Comparison of ENCODE assay signal across 1 cellular context in the genomic region with DNA sequence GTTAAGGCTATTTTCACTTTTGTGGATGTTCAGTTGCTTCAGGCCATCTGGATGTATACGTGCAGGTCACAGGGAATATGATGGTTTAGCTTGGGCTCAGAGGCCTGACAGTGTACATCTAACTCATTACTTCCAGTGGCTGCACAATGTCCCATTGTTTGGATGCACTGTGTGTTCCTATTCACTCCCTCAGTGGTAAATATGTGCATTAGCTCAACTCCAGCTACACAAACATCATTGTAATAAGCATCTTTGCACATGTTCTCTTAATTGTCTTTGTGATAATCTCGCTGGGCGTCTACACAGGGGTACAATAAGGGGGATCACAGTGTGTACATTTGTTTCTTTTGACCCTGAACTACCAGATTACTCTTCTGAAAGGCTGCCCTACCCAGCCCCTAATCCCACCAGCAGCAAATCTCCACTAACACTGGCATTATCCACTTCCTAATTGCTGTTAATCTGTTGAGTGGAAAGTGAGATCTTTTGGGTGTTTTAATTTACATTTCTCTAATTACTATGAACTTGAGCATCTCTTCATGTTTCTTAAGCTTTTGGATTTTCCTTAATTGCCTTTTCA.
TF ChIP-seq lines count a peak whose summit lies in the region.

No MANE protein-coding gene starts in this region.

TF ChIP-seq in HepG2, 621 proteins besides CTCF, POLR2A, EP300 and RAD21 (continued from another document and continues in another):
- TF ChIP-seq, protein P1, sequence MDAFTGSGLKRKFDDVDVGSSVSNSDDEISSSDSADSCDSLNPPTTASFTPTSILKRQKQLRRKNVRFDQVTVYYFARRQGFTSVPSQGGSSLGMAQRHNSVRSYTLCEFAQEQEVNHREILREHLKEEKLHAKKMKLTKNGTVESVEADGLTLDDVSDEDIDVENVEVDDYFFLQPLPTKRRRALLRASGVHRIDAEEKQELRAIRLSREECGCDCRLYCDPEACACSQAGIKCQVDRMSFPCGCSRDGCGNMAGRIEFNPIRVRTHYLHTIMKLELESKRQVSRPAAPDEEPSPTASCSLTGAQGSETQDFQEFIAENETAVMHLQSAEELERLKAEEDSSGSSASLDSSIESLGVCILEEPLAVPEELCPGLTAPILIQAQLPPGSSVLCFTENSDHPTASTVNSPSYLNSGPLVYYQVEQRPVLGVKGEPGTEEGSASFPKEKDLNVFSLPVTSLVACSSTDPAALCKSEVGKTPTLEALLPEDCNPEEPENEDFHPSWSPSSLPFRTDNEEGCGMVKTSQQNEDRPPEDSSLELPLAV (CRISPR knock-in tag; conservative IDR thresholded peaks at IDR 0.05; ENCODE audit: low read depth): no peak
- TF ChIP-seq ZNF260 (CRISPR knock-in tag; IDR thresholded peaks at IDR 0.05; ENCODE audit: borderline replicate concordance, low read depth): no peak
- no peak for TF ChIP-seq ZKSCAN1 (IDR thresholded peaks at IDR 0.05; ENCODE audit: low read length)
- TF ChIP-seq, protein P2, sequence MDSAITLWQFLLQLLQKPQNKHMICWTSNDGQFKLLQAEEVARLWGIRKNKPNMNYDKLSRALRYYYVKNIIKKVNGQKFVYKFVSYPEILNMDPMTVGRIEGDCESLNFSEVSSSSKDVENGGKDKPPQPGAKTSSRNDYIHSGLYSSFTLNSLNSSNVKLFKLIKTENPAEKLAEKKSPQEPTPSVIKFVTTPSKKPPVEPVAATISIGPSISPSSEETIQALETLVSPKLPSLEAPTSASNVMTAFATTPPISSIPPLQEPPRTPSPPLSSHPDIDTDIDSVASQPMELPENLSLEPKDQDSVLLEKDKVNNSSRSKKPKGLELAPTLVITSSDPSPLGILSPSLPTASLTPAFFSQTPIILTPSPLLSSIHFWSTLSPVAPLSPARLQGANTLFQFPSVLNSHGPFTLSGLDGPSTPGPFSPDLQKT (CRISPR knock-in tag; IDR thresholded peaks at IDR 0.05; ENCODE audit: borderline replicate concordance): no peak
- no peak for TF ChIP-seq MBNL3 (CRISPR knock-in tag; conservative IDR thresholded peaks at IDR 0.05)
- TF ChIP-seq ZSCAN22 (CRISPR knock-in tag; IDR thresholded peaks at IDR 0.05): no peak
- TF ChIP-seq ZNF546 (CRISPR knock-in tag; conservative IDR thresholded peaks at IDR 0.05): no peak
- no peak for TF ChIP-seq E2F2 (CRISPR knock-in tag; IDR thresholded peaks at IDR 0.05; ENCODE audit: borderline replicate concordance)
- TF ChIP-seq ZNF224 (CRISPR knock-in tag; IDR thresholded peaks at IDR 0.05): no peak
- peak; percentile 43; the same call in 1 of the 2 replicates for TF ChIP-seq ZFX (CRISPR knock-in tag; IDR thresholded peaks at IDR 0.05; ENCODE audit: low read depth)
- no peak for TF ChIP-seq TRAFD1 (CRISPR knock-in tag; IDR thresholded peaks at IDR 0.05; ENCODE audit: borderline replicate concordance)
- TF ChIP-seq, protein P3, sequence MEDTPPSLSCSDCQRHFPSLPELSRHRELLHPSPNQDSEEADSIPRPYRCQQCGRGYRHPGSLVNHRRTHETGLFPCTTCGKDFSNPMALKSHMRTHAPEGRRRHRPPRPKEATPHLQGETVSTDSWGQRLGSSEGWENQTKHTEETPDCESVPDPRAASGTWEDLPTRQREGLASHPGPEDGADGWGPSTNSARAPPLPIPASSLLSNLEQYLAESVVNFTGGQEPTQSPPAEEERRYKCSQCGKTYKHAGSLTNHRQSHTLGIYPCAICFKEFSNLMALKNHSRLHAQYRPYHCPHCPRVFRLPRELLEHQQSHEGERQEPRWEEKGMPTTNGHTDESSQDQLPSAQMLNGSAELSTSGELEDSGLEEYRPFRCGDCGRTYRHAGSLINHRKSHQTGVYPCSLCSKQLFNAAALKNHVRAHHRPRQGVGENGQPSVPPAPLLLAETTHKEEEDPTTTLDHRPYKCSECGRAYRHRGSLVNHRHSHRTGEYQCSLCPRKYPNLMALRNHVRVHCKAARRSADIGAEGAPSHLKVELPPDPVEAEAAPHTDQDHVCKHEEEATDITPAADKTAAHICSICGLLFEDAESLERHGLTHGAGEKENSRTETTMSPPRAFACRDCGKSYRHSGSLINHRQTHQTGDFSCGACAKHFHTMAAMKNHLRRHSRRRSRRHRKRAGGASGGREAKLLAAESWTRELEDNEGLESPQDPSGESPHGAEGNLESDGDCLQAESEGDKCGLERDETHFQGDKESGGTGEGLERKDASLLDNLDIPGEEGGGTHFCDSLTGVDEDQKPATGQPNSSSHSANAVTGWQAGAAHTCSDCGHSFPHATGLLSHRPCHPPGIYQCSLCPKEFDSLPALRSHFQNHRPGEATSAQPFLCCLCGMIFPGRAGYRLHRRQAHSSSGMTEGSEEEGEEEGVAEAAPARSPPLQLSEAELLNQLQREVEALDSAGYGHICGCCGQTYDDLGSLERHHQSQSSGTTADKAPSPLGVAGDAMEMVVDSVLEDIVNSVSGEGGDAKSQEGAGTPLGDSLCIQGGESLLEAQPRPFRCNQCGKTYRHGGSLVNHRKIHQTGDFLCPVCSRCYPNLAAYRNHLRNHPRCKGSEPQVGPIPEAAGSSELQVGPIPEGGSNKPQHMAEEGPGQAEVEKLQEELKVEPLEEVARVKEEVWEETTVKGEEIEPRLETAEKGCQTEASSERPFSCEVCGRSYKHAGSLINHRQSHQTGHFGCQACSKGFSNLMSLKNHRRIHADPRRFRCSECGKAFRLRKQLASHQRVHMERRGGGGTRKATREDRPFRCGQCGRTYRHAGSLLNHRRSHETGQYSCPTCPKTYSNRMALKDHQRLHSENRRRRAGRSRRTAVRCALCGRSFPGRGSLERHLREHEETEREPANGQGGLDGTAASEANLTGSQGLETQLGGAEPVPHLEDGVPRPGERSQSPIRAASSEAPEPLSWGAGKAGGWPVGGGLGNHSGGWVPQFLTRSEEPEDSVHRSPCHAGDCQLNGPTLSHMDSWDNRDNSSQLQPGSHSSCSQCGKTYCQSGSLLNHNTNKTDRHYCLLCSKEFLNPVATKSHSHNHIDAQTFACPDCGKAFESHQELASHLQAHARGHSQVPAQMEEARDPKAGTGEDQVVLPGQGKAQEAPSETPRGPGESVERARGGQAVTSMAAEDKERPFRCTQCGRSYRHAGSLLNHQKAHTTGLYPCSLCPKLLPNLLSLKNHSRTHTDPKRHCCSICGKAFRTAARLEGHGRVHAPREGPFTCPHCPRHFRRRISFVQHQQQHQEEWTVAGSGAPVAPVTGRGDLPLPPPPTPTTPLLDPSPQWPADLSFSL (CRISPR knock-in tag; IDR thresholded peaks at IDR 0.05): 0 out of 2 replicates have a peak, but pooled peaks have one; percentile 53
- TF ChIP-seq, protein P4, sequence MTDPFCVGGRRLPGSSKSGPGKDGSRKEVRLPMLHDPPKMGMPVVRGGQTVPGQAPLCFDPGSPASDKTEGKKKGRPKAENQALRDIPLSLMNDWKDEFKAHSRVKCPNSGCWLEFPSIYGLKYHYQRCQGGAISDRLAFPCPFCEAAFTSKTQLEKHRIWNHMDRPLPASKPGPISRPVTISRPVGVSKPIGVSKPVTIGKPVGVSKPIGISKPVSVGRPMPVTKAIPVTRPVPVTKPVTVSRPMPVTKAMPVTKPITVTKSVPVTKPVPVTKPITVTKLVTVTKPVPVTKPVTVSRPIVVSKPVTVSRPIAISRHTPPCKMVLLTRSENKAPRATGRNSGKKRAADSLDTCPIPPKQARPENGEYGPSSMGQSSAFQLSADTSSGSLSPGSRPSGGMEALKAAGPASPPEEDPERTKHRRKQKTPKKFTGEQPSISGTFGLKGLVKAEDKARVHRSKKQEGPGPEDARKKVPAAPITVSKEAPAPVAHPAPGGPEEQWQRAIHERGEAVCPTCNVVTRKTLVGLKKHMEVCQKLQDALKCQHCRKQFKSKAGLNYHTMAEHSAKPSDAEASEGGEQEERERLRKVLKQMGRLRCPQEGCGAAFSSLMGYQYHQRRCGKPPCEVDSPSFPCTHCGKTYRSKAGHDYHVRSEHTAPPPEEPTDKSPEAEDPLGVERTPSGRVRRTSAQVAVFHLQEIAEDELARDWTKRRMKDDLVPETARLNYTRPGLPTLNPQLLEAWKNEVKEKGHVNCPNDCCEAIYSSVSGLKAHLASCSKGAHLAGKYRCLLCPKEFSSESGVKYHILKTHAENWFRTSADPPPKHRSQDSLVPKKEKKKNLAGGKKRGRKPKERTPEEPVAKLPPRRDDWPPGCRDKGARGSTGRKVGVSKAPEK (CRISPR knock-in tag; IDR thresholded peaks at IDR 0.05; ENCODE audit: borderline replicate concordance): no peak
- TF ChIP-seq ZNF572 (CRISPR knock-in tag; IDR thresholded peaks at IDR 0.05): no peak
- TF ChIP-seq, protein P5, sequence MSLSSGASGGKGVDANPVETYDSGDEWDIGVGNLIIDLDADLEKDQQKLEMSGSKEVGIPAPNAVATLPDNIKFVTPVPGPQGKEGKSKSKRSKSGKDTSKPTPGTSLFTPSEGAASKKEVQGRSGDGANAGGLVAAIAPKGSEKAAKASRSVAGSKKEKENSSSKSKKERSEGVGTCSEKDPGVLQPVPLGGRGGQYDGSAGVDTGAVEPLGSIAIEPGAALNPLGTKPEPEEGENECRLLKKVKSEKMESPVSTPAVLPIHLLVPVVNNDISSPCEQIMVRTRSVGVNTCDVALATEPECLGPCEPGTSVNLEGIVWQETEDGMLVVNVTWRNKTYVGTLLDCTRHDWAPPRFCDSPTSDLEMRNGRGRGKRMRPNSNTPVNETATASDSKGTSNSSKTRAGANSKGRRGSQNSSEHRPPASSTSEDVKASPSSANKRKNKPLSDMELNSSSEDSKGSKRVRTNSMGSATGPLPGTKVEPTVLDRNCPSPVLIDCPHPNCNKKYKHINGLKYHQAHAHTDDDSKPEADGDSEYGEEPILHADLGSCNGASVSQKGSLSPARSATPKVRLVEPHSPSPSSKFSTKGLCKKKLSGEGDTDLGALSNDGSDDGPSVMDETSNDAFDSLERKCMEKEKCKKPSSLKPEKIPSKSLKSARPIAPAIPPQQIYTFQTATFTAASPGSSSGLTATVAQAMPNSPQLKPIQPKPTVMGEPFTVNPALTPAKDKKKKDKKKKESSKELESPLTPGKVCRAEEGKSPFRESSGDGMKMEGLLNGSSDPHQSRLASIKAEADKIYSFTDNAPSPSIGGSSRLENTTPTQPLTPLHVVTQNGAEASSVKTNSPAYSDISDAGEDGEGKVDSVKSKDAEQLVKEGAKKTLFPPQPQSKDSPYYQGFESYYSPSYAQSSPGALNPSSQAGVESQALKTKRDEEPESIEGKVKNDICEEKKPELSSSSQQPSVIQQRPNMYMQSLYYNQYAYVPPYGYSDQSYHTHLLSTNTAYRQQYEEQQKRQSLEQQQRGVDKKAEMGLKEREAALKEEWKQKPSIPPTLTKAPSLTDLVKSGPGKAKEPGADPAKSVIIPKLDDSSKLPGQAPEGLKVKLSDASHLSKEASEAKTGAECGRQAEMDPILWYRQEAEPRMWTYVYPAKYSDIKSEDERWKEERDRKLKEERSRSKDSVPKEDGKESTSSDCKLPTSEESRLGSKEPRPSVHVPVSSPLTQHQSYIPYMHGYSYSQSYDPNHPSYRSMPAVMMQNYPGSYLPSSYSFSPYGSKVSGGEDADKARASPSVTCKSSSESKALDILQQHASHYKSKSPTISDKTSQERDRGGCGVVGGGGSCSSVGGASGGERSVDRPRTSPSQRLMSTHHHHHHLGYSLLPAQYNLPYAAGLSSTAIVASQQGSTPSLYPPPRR (CRISPR knock-in tag; IDR thresholded peaks at IDR 0.05; ENCODE audit: borderline replicate concordance): peak; percentile 81; the same call in 1 of the 2 replicates
- 0 out of 2 replicates have a peak, but pooled peaks have one; percentile 15 for TF ChIP-seq ZGPAT (CRISPR knock-in tag; IDR thresholded peaks at IDR 0.05)
- TF ChIP-seq CAMTA2 (CRISPR knock-in tag; IDR thresholded peaks at IDR 0.05; ENCODE audit: borderline replicate concordance): no peak
- TF ChIP-seq FOXO1 (CRISPR knock-in tag; IDR thresholded peaks at IDR 0.05): peak; percentile 44; the same call in 1 of the 2 replicates
- no peak for TF ChIP-seq ZNF335 (CRISPR knock-in tag; IDR thresholded peaks at IDR 0.05)
- TF ChIP-seq FOXJ3 (CRISPR knock-in tag; IDR thresholded peaks at IDR 0.05; ENCODE audit: borderline replicate concordance): no peak
- TF ChIP-seq, protein P6, sequence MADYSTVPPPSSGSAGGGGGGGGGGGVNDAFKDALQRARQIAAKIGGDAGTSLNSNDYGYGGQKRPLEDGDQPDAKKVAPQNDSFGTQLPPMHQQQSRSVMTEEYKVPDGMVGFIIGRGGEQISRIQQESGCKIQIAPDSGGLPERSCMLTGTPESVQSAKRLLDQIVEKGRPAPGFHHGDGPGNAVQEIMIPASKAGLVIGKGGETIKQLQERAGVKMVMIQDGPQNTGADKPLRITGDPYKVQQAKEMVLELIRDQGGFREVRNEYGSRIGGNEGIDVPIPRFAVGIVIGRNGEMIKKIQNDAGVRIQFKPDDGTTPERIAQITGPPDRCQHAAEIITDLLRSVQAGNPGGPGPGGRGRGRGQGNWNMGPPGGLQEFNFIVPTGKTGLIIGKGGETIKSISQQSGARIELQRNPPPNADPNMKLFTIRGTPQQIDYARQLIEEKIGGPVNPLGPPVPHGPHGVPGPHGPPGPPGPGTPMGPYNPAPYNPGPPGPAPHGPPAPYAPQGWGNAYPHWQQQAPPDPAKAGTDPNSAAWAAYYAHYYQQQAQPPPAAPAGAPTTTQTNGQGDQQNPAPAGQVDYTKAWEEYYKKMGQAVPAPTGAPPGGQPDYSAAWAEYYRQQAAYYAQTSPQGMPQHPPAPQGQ (CRISPR knock-in tag; IDR thresholded peaks at IDR 0.05; ENCODE audit: borderline replicate concordance): no peak
- TF ChIP-seq SOX13 (IDR thresholded peaks at IDR 0.05): peak; percentile 85
- TF ChIP-seq SOX13 (CRISPR knock-in tag; conservative IDR thresholded peaks at IDR 0.05 in 1 of 2, IDR thresholded peaks at IDR 0.05 in 1 of 2): peak in 1 of 2 experiments; percentile 98; a peak in 2 of 4 replicates
